22 cellular contexts compared by ENCODE assay signal in the genomic region with DNA sequence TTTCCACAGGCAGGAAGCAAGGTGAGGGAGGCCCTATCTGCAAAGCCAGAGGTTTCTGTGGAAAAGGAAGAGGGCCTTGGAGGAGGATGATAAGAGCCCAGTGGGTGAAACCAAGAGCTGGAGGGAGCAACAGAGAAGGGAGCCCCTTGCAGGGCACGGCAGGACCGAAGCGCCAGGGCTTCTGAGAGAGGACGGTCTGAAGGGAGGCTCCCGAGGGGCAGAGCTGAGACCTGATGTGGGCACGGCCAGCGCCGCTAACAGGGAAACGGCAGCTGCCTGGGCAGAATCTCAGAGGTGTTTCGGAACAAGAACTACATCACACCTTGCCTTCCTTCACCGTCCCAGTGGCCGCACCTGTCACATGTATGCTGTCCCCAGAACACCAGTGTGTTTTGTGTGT.
"Had no signal": no experiment of that assay in that cellular context is flagged by ENCODE, and none has a peak within 500 bp of the region (broad histone marks: within the 10 kb centered on the region; RNA-seq: fewer than 3 reads in every experiment).

No MANE protein-coding gene starts in this region.

- H3K4me1 Mint-ChIP-seq: mesothelial cell of epicardium, naive B cell had no signal

- H3K4me3 Mint-ChIP-seq: mesothelial cell of epicardium; naive B cell; naive thymus-derived CD8-positive, alpha-beta T cell had no signal

- ATAC-seq: gastrocnemius medialis; heart right ventricle; left cardiac atrium; left lung; left ventricle myocardium superior; lower lobe of right lung; mucosa of descending colon; naive thymus-derived CD8-positive, alpha-beta T cell had no signal

- H3K36me3 Mint-ChIP-seq: mesothelial cell of epicardium; naive B cell; naive thymus-derived CD8-positive, alpha-beta T cell had no signal

- DNase-seq: colonic mucosa; dermis blood vessel endothelial cell; dorsolateral prefrontal cortex; effector CD4-positive, alpha-beta T cell; effector memory CD4-positive, alpha-beta T cell; esophagus squamous epithelium; foreskin fibroblast; foreskin melanocyte; gastrocnemius medialis; glutamatergic neuron; head of caudate nucleus; heart right ventricle; hippocampal formation; left cardiac atrium; left lung; left ventricle myocardium superior; lower lobe of right lung; mesenchymal stem cell; mucosa of descending colon; naive B cell; naive thymus-derived CD8-positive, alpha-beta T cell had no signal

- H3K27ac Mint-ChIP-seq: mesothelial cell of epicardium had no signal
